ENCODE assay signal across 8 cellular contexts in genomic region chr3:126357299-126358037, GRCh38. TPM values are rescaled to one million over a fixed set of nuclear protein-coding genes. Genes with fewer than 3 reads are reported as not detected.
DNase-seq lines count a peak whose midpoint lies in the region; ATAC-seq and TF ChIP-seq lines count a peak whose summit lies in the region.

Gene KLF15, minus strand, starts transcription at chr3:126357408. Its CDS starts 4,486 bp downstream, at chr3:126352922.

- peak; percentile 91 for ATAC-seq in CD4-positive, alpha-beta T cell (ENCODE audit: poor library complexity)
- ATAC-seq in naive B cell (ENCODE audit: low read depth in 2 of 2) = peak; percentile 89 to 90

- H3K27ac ChIP-seq in CD4-positive, alpha-beta T cell (ENCODE audit: low read depth, low read length) = no peak within 1 kb of the TSS

- no peak within 1 kb of the TSS for H3K27ac Mint-ChIP-seq in CD4-positive, alpha-beta T cell
- H3K27ac Mint-ChIP-seq in naive B cell = peak within 1 kb of the TSS; percentile 16 to 95 (median 82)

- peaks cover 17% of the 10 kb centered on the region for H3K4me1 Mint-ChIP-seq in CD4-positive, alpha-beta T cell (ENCODE audit: low read depth)
- peaks cover 14 to 22% (median 19%) of the 10 kb centered on the region in 3 donors for H3K4me1 Mint-ChIP-seq in naive B cell

- CTCF ChIA-PET in CD4-positive, alpha-beta T cell (lab: Charles Lee) = interaction anchor here (0.7 kb wide), 1 partner anchor 409 kb away, joined by 3 read pairs; no protein-coding TSS in a partner anchor

- no peaks in the 10 kb centered on the region for H3K9me3 Mint-ChIP-seq in CD4-positive, alpha-beta T cell
- no peaks in the 10 kb centered on the region for H3K9me3 Mint-ChIP-seq in naive B cell

- DNase-seq in CD4-positive, alpha-beta T cell = peak; percentile 42 to 79 (median 62)
- DNase-seq in GM20000 (ENCODE audit: low spot score) = peak; percentile 98
- peak; percentile 15 for DNase-seq in HS-5 (ENCODE audit: low read depth)
- peak; percentile 44 to 62 for DNase-seq in activated T-helper 1 cell treated with anti-CD3 and anti-CD28 coated beads, Interleukin-2, amount 50 U/mL, for 16 hours (ENCODE audit: low read depth in 1 of 2, low spot score in 1 of 2)
- peak; percentile 86 for DNase-seq in fibroblast of gingiva (ENCODE audit: low read depth)
- peak; percentile 69 for DNase-seq in naive B cell
- peak; percentile 48 to 68 for DNase-seq in stimulated activated CD8-positive, alpha-beta memory T cell treated with anti-CD3 and anti-CD28 coated beads, Interleukin-7, amount 100 ng/mL, for 48 hours (ENCODE audit: extremely low read depth in 1 of 2, low read depth in 1 of 2)

- POLR2A ChIA-PET in CD4-positive, alpha-beta T cell (lab: Charles Lee) = interaction anchor here (0.7 to 1.7 kb wide), 2 partner anchors 118 to 273 kb away, joined by 3 to 7 read pairs; partner anchors contain the start of genes SLC41A3 and ZXDC

- H3K36me3 Mint-ChIP-seq in CD4-positive, alpha-beta T cell (ENCODE audit: low read depth) = no peaks in the 10 kb centered on the region
- no peaks in the 10 kb centered on the region for H3K36me3 Mint-ChIP-seq in naive B cell

- peaks cover 58% of the 10 kb centered on the region for H3K27me3 Mint-ChIP-seq in CD4-positive, alpha-beta T cell
- peaks cover 38 to 70% (median 58%) of the 10 kb centered on the region in 3 donors for H3K27me3 Mint-ChIP-seq in naive B cell

- no peaks in the 10 kb centered on the region for H3K9me3 ChIP-seq in CD4-positive, alpha-beta T cell (ENCODE audit: control insufficient read depth, low read length)

- peaks cover 49% of the 10 kb centered on the region for H3K27me3 ChIP-seq in CD4-positive, alpha-beta T cell (ENCODE audit: control insufficient read depth, insufficient read depth, low read length)

- peak within 1 kb of the TSS; percentile 93 for H3K4me3 Mint-ChIP-seq in CD4-positive, alpha-beta T cell
- H3K4me3 Mint-ChIP-seq in naive B cell = peak within 1 kb of the TSS; percentile 88 to 96 (median 94)

- intact Hi-C loops in CD4-positive, alpha-beta T cell (cut with DNase I, micrococcal nuclease) = loop anchor here in 1 of 2 experiments (2.0 to 5.0 kb wide), 5 partner anchors 120 to 1315 kb away; partner anchors contain the start of genes ABTB1, CHCHD6, SLC41A3 and ZXDC

- TF ChIP-seq CTCF in CD4-positive, alpha-beta T cell (IDR thresholded peaks at IDR 0.05) = no peak
- TF ChIP-seq CTCF in GM20000 (IDR thresholded peaks at IDR 0.05; ENCODE audit: extremely low read depth, missing control alignments) = no peak

TF ChIP-seq in PFSK-1, 5 proteins besides CTCF, POLR2A, EP300 and RAD21:
- TF ChIP-seq FOXP2 (optimal IDR thresholded peaks at IDR 0.05; ENCODE audit: borderline replicate concordance, extremely low read depth, extremely low read length, insufficient read depth) (peak; percentile 12), REST (IDR thresholded peaks at IDR 0.05; ENCODE audit: insufficient read depth in 1 of 2, low read depth in 2 of 2, low read length in 2 of 2) (no peak), TAF1 (IDR thresholded peaks at IDR 0.05; ENCODE audit: borderline replicate concordance, insufficient read depth, low read length) (no peak), SIN3A (IDR thresholded peaks at IDR 0.05; ENCODE audit: borderline replicate concordance, insufficient read depth, low read length) (no peak), POLR2AphosphoS5 (IDR thresholded peaks at IDR 0.05; ENCODE audit: low read depth, low read length) (no peak)

RNA-seq across cellular contexts. Expression of gene KLF15, which starts in this region (rescaled TPM):
- total RNA-seq in CD4-positive, alpha-beta T cell = under 1 TPM in 1 of 2 experiments, not detected in 1; 0.30 TPM
- polyA plus RNA-seq in PFSK-1 (2012; ENCODE audit: insufficient read length, low read depth) = 6.6 TPM
- under 1 TPM in 2 of 6 donors, not detected in 4; 0.09 to 0.24 TPM for polyA plus RNA-seq in naive B cell (ENCODE audit: low read depth in 6 of 6)

Comparison
In these comparisons a context has a peak if more than half of its experiments do, and no peak if none do; other contexts are left out.
1. Peak in DNase-seq and ATAC-seq in CD4-positive, alpha-beta T cell; RNA of the gene not detected or under 1 TPM.
2. Peak in DNase-seq and ATAC-seq in naive B cell; RNA of the gene not detected or under 1 TPM.
3. DNase-seq: peak in every context shown above with its lines; median percentile 98 in GM20000; 86 in fibroblast of gingiva; 69 in naive B cell; 62 in CD4-positive, alpha-beta T cell; 58 in stimulated activated CD8-positive, alpha-beta memory T cell treated with anti-CD3 and anti-CD28 coated beads, Interleukin-7, amount 100 ng/mL, for 48 hours; 53 in activated T-helper 1 cell treated with anti-CD3 and anti-CD28 coated beads, Interleukin-2, amount 50 U/mL, for 16 hours; 15 in HS-5.